ENCODE assay signal across 9 cellular contexts in genomic region chr16:88855736-88856121, GRCh38. TPM values are rescaled to one million over a fixed set of nuclear protein-coding genes. Genes with fewer than 3 reads are reported as not detected.
DNase-seq lines count a peak whose midpoint lies in the region; ATAC-seq, FAIRE-seq and TF ChIP-seq lines count a peak whose summit lies in the region.
"Had no signal": no experiment of that assay in that cellular context is flagged by ENCODE, and none has a peak within 500 bp of the region (broad histone marks: within the 10 kb centered on the region; RNA-seq: fewer than 3 reads in every experiment).

No MANE protein-coding gene starts in this region.

- no peak for FAIRE-seq in keratinocyte (lab: Jason Lieb, UNC)

- peak overlapping the region; percentile 41 for H3K9ac ChIP-seq in keratinocyte (ENCODE audit: control insufficient read depth, extremely low read depth, insufficient read depth, low read length)
- H3K9ac ChIP-seq in subcutaneous abdominal adipose tissue (ENCODE audit: low read length in 5 of 5): peak overlapping the region in 2 of 5 donors; percentile 59 to 67

- TF ChIP-seq CTCF in keratinocyte (optimal IDR thresholded peaks at IDR 0.05 in 1 of 3, IDR thresholded peaks at IDR 0.05 in 1 of 3, conservative IDR thresholded peaks at IDR 0.05 in 1 of 3; ENCODE audit: extremely low read depth in 1 of 3, insufficient read depth in 2 of 3, low read length in 3 of 3): no peak

- H3K27ac ChIP-seq in keratinocyte (ENCODE audit: control insufficient read depth, insufficient read depth, low read length) (no peak overlapping the region), subcutaneous abdominal adipose tissue (ENCODE audit: low read depth, low read length) (no peak overlapping the region)

- peak overlapping the region; percentile 76 for H3K4me3 Mint-ChIP-seq in activated CD4-positive, alpha-beta T cell treated with anti-CD3 and anti-CD28 coated beads, Interleukin-2, amount 10 ng/mL, durations not matched to agents 24 days and 14 days
- peak overlapping the region; percentile 75 for H3K4me3 Mint-ChIP-seq in activated naive CD8-positive, alpha-beta T cell treated with anti-CD3 and anti-CD28 coated beads, Interleukin-2, amount 50 U/mL, for 24 hours

- no peaks in the 10 kb centered on the region for H3K9me3 Mint-ChIP-seq in activated CD4-positive, alpha-beta T cell treated with anti-CD3 and anti-CD28 coated beads, Interleukin-2, amount 10 ng/mL, durations not matched to agents 24 days and 14 days
- no peaks in the 10 kb centered on the region for H3K9me3 Mint-ChIP-seq in activated naive CD8-positive, alpha-beta T cell treated with anti-CD3 and anti-CD28 coated beads, Interleukin-2, amount 50 U/mL, for 24 hours

- H3K4me2 ChIP-seq in keratinocyte (ENCODE audit: control insufficient read depth, extremely low read depth, insufficient read depth, low read depth, low read length): peak overlapping the region; percentile 69

- H3K9me1 ChIP-seq in keratinocyte (ENCODE audit: control insufficient read depth, extremely low read depth, insufficient read depth, low read length): no peaks in the 10 kb centered on the region

- ATAC-seq in activated naive CD8-positive, alpha-beta T cell treated with anti-CD3 and anti-CD28 coated beads, Interleukin-2, amount 50 U/mL, for 24 hours: no peak

- H3K36me3 ChIP-seq in keratinocyte (ENCODE audit: control insufficient read depth in 2 of 2, extremely low read depth in 1 of 2, insufficient read depth in 2 of 2, low read length in 2 of 2): peaks cover 7 to 9% of the 10 kb centered on the region in 2 experiments
- peaks cover 0 to 31% (median 20%) of the 10 kb centered on the region in 5 donors for H3K36me3 ChIP-seq in subcutaneous abdominal adipose tissue (ENCODE audit: control insufficient read depth in 5 of 5, insufficient read depth in 5 of 5, low read length in 5 of 5)

- peak overlapping the region; percentile 62 to 100 (median 65) for H3K4me3 ChIP-seq in keratinocyte (ENCODE audit: control insufficient read depth in 2 of 3, extremely low read depth in 1 of 3, insufficient read depth in 2 of 3, low read depth in 1 of 3, low read length in 3 of 3)
- H3K4me3 ChIP-seq in subcutaneous abdominal adipose tissue (ENCODE audit: low read depth in 1 of 5, low read length in 5 of 5): peak overlapping the region; percentile 25 to 67 (median 60)

- peaks cover 18% of the 10 kb centered on the region for H3K36me3 Mint-ChIP-seq in activated CD4-positive, alpha-beta T cell treated with anti-CD3 and anti-CD28 coated beads, Interleukin-2, amount 10 ng/mL, durations not matched to agents 24 days and 14 days (ENCODE audit: low read depth)
- peaks cover 2% of the 10 kb centered on the region for H3K36me3 Mint-ChIP-seq in activated naive CD8-positive, alpha-beta T cell treated with anti-CD3 and anti-CD28 coated beads, Interleukin-2, amount 50 U/mL, for 24 hours (ENCODE audit: low read depth)

- H3K4me1 ChIP-seq in keratinocyte (ENCODE audit: control insufficient read depth, extremely low read depth, insufficient read depth, low read length) (peaks cover 5% of the 10 kb centered on the region), subcutaneous abdominal adipose tissue (ENCODE audit: control insufficient read depth in 5 of 5, insufficient read depth in 5 of 5, low read length in 5 of 5) (peaks cover 4 to 46% (median 39%) of the 10 kb centered on the region in 5 donors)

- dilution Hi-C loops in keratinocyte (cut with MboI; ENCODE audit: extremely low pct_ligation_motif_present, low sequenced_read_pairs): no loop called here

- H2AFZ ChIP-seq in keratinocyte (ENCODE audit: control insufficient read depth, low read length): no peak overlapping the region

- H3K4me1 Mint-ChIP-seq in activated CD4-positive, alpha-beta T cell treated with anti-CD3 and anti-CD28 coated beads, Interleukin-2, amount 10 ng/mL, durations not matched to agents 24 days and 14 days: peaks cover 19% of the 10 kb centered on the region
- H3K4me1 Mint-ChIP-seq in activated naive CD8-positive, alpha-beta T cell treated with anti-CD3 and anti-CD28 coated beads, Interleukin-2, amount 50 U/mL, for 24 hours: peaks cover 29% of the 10 kb centered on the region

- no peak for DNase-seq in activated CD4-positive, alpha-beta T cell treated with anti-CD3 and anti-CD28 coated beads, Interleukin-2, amount 10 ng/mL, durations not matched to agents 24 days and 14 days
- no peak for DNase-seq in activated CD4-positive, alpha-beta T cell treated with anti-CD3 and anti-CD28 coated beads, Interleukin-2, amount 50 U/mL, for 4 hours
- no peak for DNase-seq in activated naive CD8-positive, alpha-beta T cell treated with anti-CD3 and anti-CD28 coated beads, Interleukin-2, amount 50 U/mL, for 24 hours
- DNase-seq in keratinocyte (ENCODE audit: low read depth, low spot score) (no peak), NCI-H1105 treated with DMSO at 0.1 percent for 48 hours (lab: John Stamatoyannopoulos, UW) (no peak), kidney glomerular epithelial cell (lab: John Stamatoyannopoulos, UW) (no peak)
- DNase-seq in activated CD4-positive, alpha-beta T cell treated with anti-CD3 and anti-CD28 coated beads for 48 hours: no peak
- DNase-seq: NCI-H510A had no signal

- no peak overlapping the region for H3K27ac Mint-ChIP-seq in activated CD4-positive, alpha-beta T cell treated with anti-CD3 and anti-CD28 coated beads, Interleukin-2, amount 10 ng/mL, durations not matched to agents 24 days and 14 days
- no peak overlapping the region for H3K27ac Mint-ChIP-seq in activated naive CD8-positive, alpha-beta T cell treated with anti-CD3 and anti-CD28 coated beads, Interleukin-2, amount 50 U/mL, for 24 hours

- intact Hi-C loops in activated CD4-positive, alpha-beta T cell treated with anti-CD3 and anti-CD28 coated beads, Interleukin-2, amount 10 ng/mL, durations not matched to agents 24 days and 14 days (cut with micrococcal nuclease): loop anchor here (1.0 kb wide), 1 partner anchor 73 kb away; no protein-coding TSS in a partner anchor

- no peaks in the 10 kb centered on the region for H3K27me3 Mint-ChIP-seq in activated CD4-positive, alpha-beta T cell treated with anti-CD3 and anti-CD28 coated beads, Interleukin-2, amount 10 ng/mL, durations not matched to agents 24 days and 14 days
- no peaks in the 10 kb centered on the region for H3K27me3 Mint-ChIP-seq in activated naive CD8-positive, alpha-beta T cell treated with anti-CD3 and anti-CD28 coated beads, Interleukin-2, amount 50 U/mL, for 24 hours

- H3K79me2 ChIP-seq in keratinocyte (ENCODE audit: control insufficient read depth, insufficient read depth, low read length): peaks cover 5% of the 10 kb centered on the region

- H4K20me1 ChIP-seq in keratinocyte (ENCODE audit: control insufficient read depth, extremely low read depth, insufficient read depth, low read length): no peaks in the 10 kb centered on the region

- H3K27me3 ChIP-seq in keratinocyte (ENCODE audit: control insufficient read depth, extremely low read depth, insufficient read depth, low read length) (no peaks in the 10 kb centered on the region), subcutaneous abdominal adipose tissue (ENCODE audit: control insufficient read depth in 5 of 5, insufficient read depth in 4 of 5, low read length in 5 of 5) (no peaks in the 10 kb centered on the region)

- H3K9me3 ChIP-seq in keratinocyte (ENCODE audit: control insufficient read depth, low read depth, low read length) (no peaks in the 10 kb centered on the region), subcutaneous abdominal adipose tissue (ENCODE audit: control insufficient read depth in 5 of 5, low read length in 5 of 5) (no peaks in the 10 kb centered on the region)

RNA-seq across cellular contexts. Expression of gene GALNS, which starts 1.0 kb away (rescaled TPM):
- 23.2 and 23.4 TPM in 2 replicates for total RNA-seq in activated CD4-positive, alpha-beta T cell treated with anti-CD3 and anti-CD28 coated beads, Interleukin-2, amount 10 ng/mL, durations not matched to agents 24 days and 14 days
- polyA plus RNA-seq in keratinocyte: 8.3 to 9.6 TPM (median 9.3 TPM) in 3 replicates
- polyA plus RNA-seq in keratinocyte (2011; ENCODE audit: low read depth): 13.2 TPM
- polyA plus RNA-seq in keratinocyte (2011; cell fraction: cytosol; rRNA removed): 7.0 and 11.7 TPM in 2 replicates
- polyA plus RNA-seq in keratinocyte (2011; cell fraction: nucleus; rRNA removed): 21.4 and 36.8 TPM in 2 replicates
- 17.3 and 19.2 TPM in 2 replicates for polyA plus RNA-seq in keratinocyte (2012; ENCODE audit: low replicate concordance)
- polyA minus RNA-seq in keratinocyte: 7.8 to 20.3 TPM (median 9.1 TPM) in 3 replicates
- 11.5 TPM for polyA minus RNA-seq in keratinocyte (2011; cell fraction: cytosol; rRNA and poly(A)+ RNA removed)
- 15.1 and 19.1 TPM in 2 replicates for polyA minus RNA-seq in keratinocyte (2011; cell fraction: nucleus; rRNA and poly(A)+ RNA removed)

RNA-seq across cellular contexts. Expression of gene TRAPPC2L, which starts 1.2 kb away (rescaled TPM):
- 62.1 and 67.1 TPM in 2 replicates for total RNA-seq in activated CD4-positive, alpha-beta T cell treated with anti-CD3 and anti-CD28 coated beads, Interleukin-2, amount 10 ng/mL, durations not matched to agents 24 days and 14 days
- 49.5 to 170 TPM (median 139 TPM) in 3 replicates for polyA plus RNA-seq in keratinocyte
- polyA plus RNA-seq in keratinocyte (2011; ENCODE audit: low read depth): 58.1 TPM
- 71.4 and 80.1 TPM in 2 replicates for polyA plus RNA-seq in keratinocyte (2011; cell fraction: cytosol; rRNA removed)
- polyA plus RNA-seq in keratinocyte (2011; cell fraction: nucleus; rRNA removed): 33.8 and 39.0 TPM in 2 replicates
- polyA plus RNA-seq in keratinocyte (2012; ENCODE audit: low replicate concordance): 93.5 and 143 TPM in 2 replicates
- polyA minus RNA-seq in keratinocyte: 47.0 to 51.3 TPM (median 47.3 TPM) in 3 replicates
- 39.1 TPM for polyA minus RNA-seq in keratinocyte (2011; cell fraction: cytosol; rRNA and poly(A)+ RNA removed)
- polyA minus RNA-seq in keratinocyte (2011; cell fraction: nucleus; rRNA and poly(A)+ RNA removed): 8.4 and 8.5 TPM in 2 replicates

RNA-seq across cellular contexts. Expression of gene PABPN1L, which starts 10.7 kb away (rescaled TPM):
- total RNA-seq in activated CD4-positive, alpha-beta T cell treated with anti-CD3 and anti-CD28 coated beads, Interleukin-2, amount 10 ng/mL, durations not matched to agents 24 days and 14 days: not detected in 2 replicates
- not detected in 3 replicates for polyA plus RNA-seq in keratinocyte
- not detected for polyA plus RNA-seq in keratinocyte (2011; ENCODE audit: low read depth)
- polyA plus RNA-seq in keratinocyte (2011; cell fraction: cytosol; rRNA removed): not detected in 2 replicates
- polyA plus RNA-seq in keratinocyte (2011; cell fraction: nucleus; rRNA removed): not detected in 2 replicates
- not detected in 2 replicates for polyA plus RNA-seq in keratinocyte (2012; ENCODE audit: low replicate concordance)
- not detected in 3 replicates for polyA minus RNA-seq in keratinocyte
- not detected for polyA minus RNA-seq in keratinocyte (2011; cell fraction: cytosol; rRNA and poly(A)+ RNA removed)
- polyA minus RNA-seq in keratinocyte (2011; cell fraction: nucleus; rRNA and poly(A)+ RNA removed): not detected in 2 replicates

RNA-seq across cellular contexts. Expression of gene APRT, which starts 44.0 kb away (rescaled TPM):
- total RNA-seq in activated CD4-positive, alpha-beta T cell treated with anti-CD3 and anti-CD28 coated beads, Interleukin-2, amount 10 ng/mL, durations not matched to agents 24 days and 14 days: 312 and 314 TPM in 2 replicates
- 91.4 to 177 TPM (median 106 TPM) in 3 replicates for polyA plus RNA-seq in keratinocyte
- polyA plus RNA-seq in keratinocyte (2011; ENCODE audit: low read depth): 25.2 TPM
- polyA plus RNA-seq in keratinocyte (2011; cell fraction: cytosol; rRNA removed): 51.1 and 112 TPM in 2 replicates
- 49.9 and 72.8 TPM in 2 replicates for polyA plus RNA-seq in keratinocyte (2011; cell fraction: nucleus; rRNA removed)
- polyA plus RNA-seq in keratinocyte (2012; ENCODE audit: low replicate concordance): 135 and 217 TPM in 2 replicates
- polyA minus RNA-seq in keratinocyte: 26.0 to 61.0 TPM (median 48.4 TPM) in 3 replicates
- 182 TPM for polyA minus RNA-seq in keratinocyte (2011; cell fraction: cytosol; rRNA and poly(A)+ RNA removed)
- 29.3 and 31.1 TPM in 2 replicates for polyA minus RNA-seq in keratinocyte (2011; cell fraction: nucleus; rRNA and poly(A)+ RNA removed)

RNA-seq across cellular contexts. Expression of gene CDT1, which starts 52.1 kb away (rescaled TPM):
- total RNA-seq in activated CD4-positive, alpha-beta T cell treated with anti-CD3 and anti-CD28 coated beads, Interleukin-2, amount 10 ng/mL, durations not matched to agents 24 days and 14 days: 93.2 and 98.3 TPM in 2 replicates
- 1.0 to 4.9 TPM (median 2.0 TPM) in 3 replicates for polyA plus RNA-seq in keratinocyte
- 0.10 TPM for polyA plus RNA-seq in keratinocyte (2011; ENCODE audit: low read depth)
- 0.94 and 4.1 TPM in 2 replicates for polyA plus RNA-seq in keratinocyte (2011; cell fraction: cytosol; rRNA removed)
- 0.60 and 1.0 TPM in 2 replicates for polyA plus RNA-seq in keratinocyte (2011; cell fraction: nucleus; rRNA removed)
- 0.55 and 7.5 TPM in 2 replicates for polyA plus RNA-seq in keratinocyte (2012; ENCODE audit: low replicate concordance)
- 0.30 to 9.4 TPM (median 4.0 TPM) in 3 replicates for polyA minus RNA-seq in keratinocyte
- 5.9 TPM for polyA minus RNA-seq in keratinocyte (2011; cell fraction: cytosol; rRNA and poly(A)+ RNA removed)
- polyA minus RNA-seq in keratinocyte (2011; cell fraction: nucleus; rRNA and poly(A)+ RNA removed): 1.2 and 2.5 TPM in 2 replicates
